Comparison of ENCODE assay signal across 28 cellular contexts in genomic region chrX:118047446-118048186, GRCh38.
A peak's percentile ranks its signal among the peaks of the same experiment; 100 is the strongest.
DNase-seq lines count a peak whose midpoint lies in the region; ATAC-seq, FAIRE-seq and TF ChIP-seq lines count a peak whose summit lies in the region.
"Had no signal": no experiment of that assay in that cellular context is flagged by ENCODE, and none has a peak within 500 bp of the region (broad histone marks: within the 10 kb centered on the region; RNA-seq: fewer than 3 reads in every experiment).

No MANE protein-coding gene starts in this region.

- no peak overlapping the region for H3K9ac ChIP-seq in K562 (ENCODE audit: insufficient read depth in 1 of 2, low read depth in 2 of 2, low read length in 2 of 2)

- POLR2A ChIA-PET in K562 (lab: Yijun Ruan, JAX), result no interaction called here

- 0% methylated on average over 4 of the region's 4 CpGs for WGBS in K562 (ENCODE audit: insufficient coverage, low coverage, missing lambda C conversion rate)
- 55 to 70% methylated on average over 4 of the region's 4 CpGs for WGBS in lower leg skin, 2 donors
- 69 to 89% methylated on average over 4 of the region's 4 CpGs for WGBS in aorta, 2 donors

- no peaks in the 10 kb centered on the region for H3K79me2 ChIP-seq in K562 (ENCODE audit: control insufficient read depth, insufficient read depth, low read length)

- no peak overlapping the region for H2AFZ ChIP-seq in K562 (ENCODE audit: low read depth, low read length)

- H3K4me1 ChIP-seq in K562 (replicated peaks in 1 of 2; ENCODE audit: control insufficient read depth in 2 of 2, insufficient read depth in 2 of 2, low read length in 2 of 2) (no peaks in the 10 kb centered on the region), aorta (ENCODE audit: control insufficient read depth in 1 of 2, insufficient read depth in 2 of 2, low read length in 2 of 2) (no peaks in the 10 kb centered on the region)
- H3K4me1 ChIP-seq: body of pancreas, esophagus muscularis mucosa, heart left ventricle, left lung, Peyer's patch, suprapubic skin, upper lobe of left lung had no signal

- TF ChIP-seq RAD21 in K562 (CRISPR knock-in tag; conservative IDR thresholded peaks at IDR 0.05 in 1 of 2, IDR thresholded peaks at IDR 0.05 in 1 of 2), result no peak

- TF ChIP-seq EP300 in K562 (IDR thresholded peaks at IDR 0.05; ENCODE audit: low read length), result no peak

- H3K9me1 ChIP-seq in K562 (ENCODE audit: control insufficient read depth, insufficient read depth, low read length), result no peaks in the 10 kb centered on the region

- TF ChIP-seq CTCF in K562 (IDR thresholded peaks at IDR 0.05 in 2 of 3, conservative IDR thresholded peaks at IDR 0.05 in 1 of 3; ENCODE audit: insufficient read depth in 2 of 3, low read depth in 1 of 3, low read length in 3 of 3) (no peak), lower leg skin (IDR thresholded peaks at IDR 0.05) (no peak)

- TF ChIP-seq POLR2A in K562 (conservative IDR thresholded peaks at IDR 0.05), result no peak
- no peak for TF ChIP-seq POLR2A in lower leg skin (IDR thresholded peaks at IDR 0.05)

- no peak overlapping the region for H3K4me2 ChIP-seq in K562 (ENCODE audit: insufficient read depth, low read length)

- CTCF ChIA-PET in K562 (lab: Yijun Ruan, JAX; ENCODE audit: low intra/inter-chr PET ratio), result no interaction called here

- H3K36me3 ChIP-seq in K562 (ENCODE audit: control insufficient read depth, insufficient read depth, low read length) (no peaks in the 10 kb centered on the region), aorta (ENCODE audit: control insufficient read depth in 1 of 2, insufficient read depth in 2 of 2, low read length in 1 of 2) (no peaks in the 10 kb centered on the region)
- H3K36me3 ChIP-seq: esophagus muscularis mucosa, heart left ventricle, left lung, Peyer's patch, suprapubic skin, upper lobe of left lung had no signal

- peak; percentile 51 for ATAC-seq in GM18519 (IDR thresholded peaks at IDR 0.05; ENCODE audit: low FRiP score, unreplicated experiment)
- ATAC-seq in GM21381 (IDR thresholded peaks at IDR 0.05; ENCODE audit: unreplicated experiment), result peak; percentile 55
- peak; percentile 74 for ATAC-seq in HG03432 (IDR thresholded peaks at IDR 0.05; ENCODE audit: unreplicated experiment)
- no peak for ATAC-seq in K562
- no peak for ATAC-seq in HG03196 (IDR thresholded peaks at IDR 0.05; ENCODE audit: unreplicated experiment)
- no peak for ATAC-seq in aorta (ENCODE audit: low FRiP score)
- ATAC-seq: activated CD8-positive, alpha-beta T cell treated with anti-CD3 and anti-CD28 coated beads, Interleukin-2, amount 10 ng/mL, durations not matched to agents 7 days and 5 days; body of pancreas; heart left ventricle; left lung had no signal

- no peaks in the 10 kb centered on the region for H4K20me1 ChIP-seq in K562 (replicated peaks; ENCODE audit: control insufficient read depth, insufficient read depth, low read length)

- H3K9me3 ChIP-seq in K562 (replicated peaks; ENCODE audit: control insufficient read depth, insufficient read depth, low read depth, low read length) (no peaks in the 10 kb centered on the region), aorta (ENCODE audit: control insufficient read depth, low read length) (no peaks in the 10 kb centered on the region)
- H3K9me3 ChIP-seq: body of pancreas, Peyer's patch, suprapubic skin had no signal

- no peak overlapping the region for H3K27ac ChIP-seq in K562 (ENCODE audit: extremely low read depth, low read depth, low read length)
- no peak overlapping the region for H3K27ac ChIP-seq in aorta (ENCODE audit: low read depth in 1 of 2, low read length in 2 of 2)
- H3K27ac ChIP-seq: body of pancreas, esophagus muscularis mucosa, heart left ventricle, left lung, Peyer's patch, skin epidermis, suprapubic skin, upper lobe of left lung had no signal

- in situ Hi-C loops in K562 (cut with MboI), result no loop called here

- BruUV-seq in K562 (replicated peaks; lab: Mats Ljungman, UMichigan), result no TSS peak

- no peak for DNase-seq in K562 (ENCODE audit: extremely low read depth in 1 of 4, low spot score in 3 of 4)
- no peak for DNase-seq in lower leg skin (ENCODE audit: low spot score in 2 of 2)
- no peak for DNase-seq in aorta
- DNase-seq: activated CD8-positive, alpha-beta T cell treated with anti-CD3 and anti-CD28 coated beads, Interleukin-2, amount 10 ng/mL, durations not matched to agents 7 days and 5 days; activated naive CD4-positive, alpha-beta T cell treated with anti-CD3 and anti-CD28 coated beads for 36 hours; body of pancreas; C1 segment of cervical spinal cord; DMS153; foreskin fibroblast; heart left ventricle; islet precursor cell; left lung; mesenchymal stem cell; NCI-H1417 treated with DMSO at 0.1 percent for 48 hours; NCI-H2029 treated with DMSO at 0.1 percent for 48 hours; NCI-H226; nephron progenitor cell; Peyer's patch; SHP77; stimulated activated naive CD4-positive, alpha-beta T cell treated with Interleukin-2 at 50 U/mL for 16 hours; upper lobe of left lung had no signal

- FAIRE-seq in K562 (lab: Jason Lieb, UNC), result no peak

- H3K4me3 ChIP-seq in K562 (no peak overlapping the region), lower leg skin (ENCODE audit: low read depth, poor library complexity, severe bottlenecking) (no peak overlapping the region), aorta (ENCODE audit: low read length in 2 of 2) (no peak overlapping the region)
- H3K4me3 ChIP-seq: body of pancreas, esophagus muscularis mucosa, heart left ventricle, left lung, Peyer's patch, skin epidermis, suprapubic skin, upper lobe of left lung had no signal

- no peaks in the 10 kb centered on the region for H3K27me3 ChIP-seq in K562 (ENCODE audit: control insufficient read depth in 2 of 2, insufficient read depth in 2 of 2, low read length in 2 of 2)
- H3K27me3 ChIP-seq in aorta (ENCODE audit: control insufficient read depth in 1 of 2, insufficient read depth in 2 of 2, low read length in 1 of 2), result no peaks in the 10 kb centered on the region
- H3K27me3 ChIP-seq: body of pancreas, esophagus muscularis mucosa, heart left ventricle, left lung, Peyer's patch, suprapubic skin, upper lobe of left lung had no signal

- intact Hi-C loops in K562 (cut with micrococcal nuclease), result no loop called here
- intact Hi-C loops in lower leg skin (cut with DNase I; ENCODE audit: low total_unique reads), result no loop called here
- intact Hi-C loops in aorta (cut with DNase I), result no loop called here

TF ChIP-seq in K562, 482 proteins besides CTCF, POLR2A, EP300 and RAD21:
- TF ChIP-seq HMBOX1 (IDR thresholded peaks at IDR 0.05) (0 out of 2 replicates have a peak, but pooled peaks have one; percentile 13), KLF10 (CRISPR knock-in tag; IDR thresholded peaks at IDR 0.05) (no peak), NR2C1 (IDR thresholded peaks at IDR 0.05) (no peak), NR2C1 (tag; IDR thresholded peaks at IDR 0.05) (no peak)

Comparison
In these comparisons a context has a peak if more than half of its experiments do, and no peak if none do; other contexts are left out.
1. ATAC-seq: peak in GM18519 (single experiment), GM21381 (single experiment) and HG03432 (single experiment); none in K562 (single experiment), HG03196 (single experiment) and aorta (single experiment).